Comparison of ENCODE assay signal across 8 cellular contexts in genomic region chrX:19566359-19567141, GRCh38. TPM values are rescaled to one million over a fixed set of nuclear protein-coding genes. Genes with fewer than 3 reads are reported as not detected.
DNase-seq lines count a peak whose midpoint lies in the region; ATAC-seq and TF ChIP-seq lines count a peak whose summit lies in the region.

No MANE protein-coding gene starts in this region.

- no peaks in the 10 kb centered on the region for H3K27me3 ChIP-seq in right atrium auricular region
- H3K27me3 ChIP-seq in vagina: no peaks in the 10 kb centered on the region

- no peaks in the 10 kb centered on the region for H3K36me3 ChIP-seq in right atrium auricular region
- no peaks in the 10 kb centered on the region for H3K36me3 ChIP-seq in vagina

- H3K4me3 ChIP-seq in right atrium auricular region (no peak overlapping the region), vagina (no peak overlapping the region)

- intact Hi-C loops in vagina (cut with DNase I): no loop called here

- no peaks in the 10 kb centered on the region for H3K9me3 Mint-ChIP-seq in T-helper 1 cell treated with Interleukin-12 subunit alpha and Interleukin-12 subunit beta and Interleukin-4 antibody, amounts not matched to agents 30 μg/mL and 1 μg/mL, for 36 hours

- no peak for TF ChIP-seq POLR2A in vagina (IDR thresholded peaks at IDR 0.05)

- no peaks in the 10 kb centered on the region for H3K27me3 Mint-ChIP-seq in T-helper 1 cell treated with Interleukin-12 subunit alpha and Interleukin-12 subunit beta and Interleukin-4 antibody, amounts not matched to agents 30 μg/mL and 1 μg/mL, for 36 hours (ENCODE audit: low read depth)

- peak overlapping the region; percentile 21 for H3K4me3 Mint-ChIP-seq in T-helper 1 cell treated with Interleukin-12 subunit alpha and Interleukin-12 subunit beta and Interleukin-4 antibody, amounts not matched to agents 30 μg/mL and 1 μg/mL, for 36 hours

- H3K9me3 ChIP-seq in right atrium auricular region (no peaks in the 10 kb centered on the region), vagina (no peaks in the 10 kb centered on the region)

- H3K4me1 ChIP-seq in right atrium auricular region: no peaks in the 10 kb centered on the region
- H3K4me1 ChIP-seq in vagina: no peaks in the 10 kb centered on the region

- H3K27ac ChIP-seq in right atrium auricular region: peak overlapping the region; percentile 35 to 56
- no peak overlapping the region for H3K27ac ChIP-seq in vagina

- H3K4me1 Mint-ChIP-seq in T-helper 1 cell treated with Interleukin-12 subunit alpha and Interleukin-12 subunit beta and Interleukin-4 antibody, amounts not matched to agents 30 μg/mL and 1 μg/mL, for 36 hours (ENCODE audit: low read depth): peaks cover 29% of the 10 kb centered on the region

- peak; percentile 32 for ATAC-seq in HG03108 (IDR thresholded peaks at IDR 0.05; ENCODE audit: unreplicated experiment)

- DNase-seq in activated CD4-positive, alpha-beta T cell treated with anti-CD3 and anti-CD28 coated beads for 48 hours: peak; percentile 56
- no peak for DNase-seq in activated CD4-positive, alpha-beta T cell treated with anti-CD3 and anti-CD28 coated beads for 4 hours
- DNase-seq in right atrium auricular region (ENCODE audit: low spot score) (no peak), NCI-H748 treated with DMSO at 0.1 percent for 48 hours (lab: John Stamatoyannopoulos, UW) (no peak), vagina (ENCODE audit: extremely low spot score in 2 of 2) (no peak), NCI-H146 (lab: John Stamatoyannopoulos, UW) (no peak)

- H3K27ac Mint-ChIP-seq in T-helper 1 cell treated with Interleukin-12 subunit alpha and Interleukin-12 subunit beta and Interleukin-4 antibody, amounts not matched to agents 30 μg/mL and 1 μg/mL, for 36 hours: peak overlapping the region; percentile 77

- H3K36me3 Mint-ChIP-seq in T-helper 1 cell treated with Interleukin-12 subunit alpha and Interleukin-12 subunit beta and Interleukin-4 antibody, amounts not matched to agents 30 μg/mL and 1 μg/mL, for 36 hours (ENCODE audit: low read depth): peaks cover 25% of the 10 kb centered on the region

- TF ChIP-seq CTCF in right atrium auricular region (IDR thresholded peaks at IDR 0.05) (no peak), vagina (IDR thresholded peaks at IDR 0.05) (no peak)

RNA-seq across cellular contexts. Expression of gene MAP3K15, which starts 51.2 kb away (rescaled TPM):
- not detected for total RNA-seq in right atrium auricular region
- total RNA-seq in vagina: 0.25 TPM
